Comparison of ENCODE assay signal across 18 cellular contexts in genomic region chr6:137734875-137735182, GRCh38.
DNase-seq lines count a peak whose midpoint lies in the region; ATAC-seq, FAIRE-seq and TF ChIP-seq lines count a peak whose summit lies in the region.
"Had no signal": no experiment of that assay in that cellular context is flagged by ENCODE, and none has a peak within 500 bp of the region (broad histone marks: within the 10 kb centered on the region; RNA-seq: fewer than 3 reads in every experiment).

No MANE protein-coding gene starts in this region.

- H3K27me3 ChIP-seq in esophagus squamous epithelium: no peaks in the 10 kb centered on the region
- H3K27me3 ChIP-seq: hepatocyte had no signal

- H3K4me3 ChIP-seq in mucosa of descending colon (no peak overlapping the region), esophagus squamous epithelium (no peak overlapping the region)
- H3K4me3 ChIP-seq: hepatocyte had no signal

- H3K4me1 ChIP-seq in mucosa of descending colon (ENCODE audit: low read depth) (peaks cover 4% of the 10 kb centered on the region), esophagus squamous epithelium (peaks cover 0 to 8% (median 6%) of the 10 kb centered on the region in 3 donors)

- no peak for TF ChIP-seq POLR2A in GM12891 (IDR thresholded peaks at IDR 0.05; ENCODE audit: low read depth, low read length)
- no peak for TF ChIP-seq POLR2A in esophagus squamous epithelium (IDR thresholded peaks at IDR 0.05)

- H3K9me3 ChIP-seq in mucosa of descending colon (no peaks in the 10 kb centered on the region), esophagus squamous epithelium (no peaks in the 10 kb centered on the region)

- intact Hi-C loops in mucosa of descending colon (cut with DNase I, micrococcal nuclease): no loop called here
- intact Hi-C loops in esophagus squamous epithelium (cut with DNase I): no loop called here

- H3K36me3 ChIP-seq in mucosa of descending colon (ENCODE audit: low read depth) (no peaks in the 10 kb centered on the region), esophagus squamous epithelium (no peaks in the 10 kb centered on the region)

- peak; percentile 18 for ATAC-seq in mucosa of descending colon
- no peak for ATAC-seq in GM21526 (IDR thresholded peaks at IDR 0.05; ENCODE audit: low FRiP score, unreplicated experiment)
- ATAC-seq: sciatic nerve, T-helper 17 cell had no signal

- FAIRE-seq in GM12891 (lab: Jason Lieb, UNC): no peak

- DNase-seq in GM12891 (ENCODE audit: insufficient read length, low spot score) (no peak), MV-4-11 (lab: John Stamatoyannopoulos, UW) (peak; percentile 86), fibroblast of gingiva (ENCODE audit: low read depth) (peak; percentile 65), mucosa of descending colon (no peak), HEK293T (ENCODE audit: extremely low spot score) (no peak), esophagus squamous epithelium (lab: John Stamatoyannopoulos, UW) (no peak)
- DNase-seq: activated CD4-positive, CD25-positive, alpha-beta regulatory T cell treated with anti-CD3 and anti-CD28 coated beads, Interleukin-2, amount 50 U/mL, for 72 hours; central memory CD4-positive, alpha-beta T cell; effector CD8-positive, alpha-beta T cell; NCI-H1105 treated with DMSO at 0.1 percent for 48 hours; NCI-H2171; NCI-H82; occipital lobe; T-helper 17 cell had no signal

- POLR2A ChIA-PET in HEK293T (lab: Yijun Ruan, JAX): no interaction called here

- 70 to 86% methylated on average over 4 of the region's 4 CpGs for WGBS in esophagus squamous epithelium, 2 donors

- no peak overlapping the region for H3K27ac ChIP-seq in esophagus squamous epithelium
- H3K27ac ChIP-seq: hepatocyte, RWPE1 had no signal

- CTCF ChIA-PET in HEK293T (lab: Yijun Ruan, JAX): no interaction called here

- no peak for TF ChIP-seq CTCF in mucosa of descending colon (IDR thresholded peaks at IDR 0.05)
- TF ChIP-seq CTCF in esophagus squamous epithelium (IDR thresholded peaks at IDR 0.05): no peak

TF ChIP-seq in GM12891, 5 proteins besides CTCF, POLR2A, EP300 and RAD21:
- TF ChIP-seq POLR2AphosphoS5 (IDR thresholded peaks at IDR 0.05; ENCODE audit: low read depth, low read length) (no peak), SPI1 (IDR thresholded peaks at IDR 0.05; ENCODE audit: low read depth, low read length) (peak; percentile 16; the same call in 1 of the 2 replicates), TAF1 (IDR thresholded peaks at IDR 0.05; ENCODE audit: low read depth, low read length) (no peak), PAX5 (IDR thresholded peaks at IDR 0.05; ENCODE audit: insufficient read depth, low read length, severe bottlenecking) (no peak), POU2F2 (IDR thresholded peaks at IDR 0.05; ENCODE audit: low read depth, low read length) (no peak)
TF ChIP-seq in GM12891: peak in this region for 1.

TF ChIP-seq in HEK293T, 16 proteins besides CTCF, POLR2A, EP300 and RAD21:
- TF ChIP-seq HDGF (IDR thresholded peaks at IDR 0.05; ENCODE audit: borderline replicate concordance): no peak

Comparison
In these comparisons a context has a peak if more than half of its experiments do, and no peak if none do; other contexts are left out.
1. DNase-seq: peak in MV-4-11 (single experiment) and fibroblast of gingiva (single experiment); none in GM12891 (single experiment), mucosa of descending colon (0 of 3), HEK293T (single experiment) and esophagus squamous epithelium (single experiment).